In the genomic region with DNA sequence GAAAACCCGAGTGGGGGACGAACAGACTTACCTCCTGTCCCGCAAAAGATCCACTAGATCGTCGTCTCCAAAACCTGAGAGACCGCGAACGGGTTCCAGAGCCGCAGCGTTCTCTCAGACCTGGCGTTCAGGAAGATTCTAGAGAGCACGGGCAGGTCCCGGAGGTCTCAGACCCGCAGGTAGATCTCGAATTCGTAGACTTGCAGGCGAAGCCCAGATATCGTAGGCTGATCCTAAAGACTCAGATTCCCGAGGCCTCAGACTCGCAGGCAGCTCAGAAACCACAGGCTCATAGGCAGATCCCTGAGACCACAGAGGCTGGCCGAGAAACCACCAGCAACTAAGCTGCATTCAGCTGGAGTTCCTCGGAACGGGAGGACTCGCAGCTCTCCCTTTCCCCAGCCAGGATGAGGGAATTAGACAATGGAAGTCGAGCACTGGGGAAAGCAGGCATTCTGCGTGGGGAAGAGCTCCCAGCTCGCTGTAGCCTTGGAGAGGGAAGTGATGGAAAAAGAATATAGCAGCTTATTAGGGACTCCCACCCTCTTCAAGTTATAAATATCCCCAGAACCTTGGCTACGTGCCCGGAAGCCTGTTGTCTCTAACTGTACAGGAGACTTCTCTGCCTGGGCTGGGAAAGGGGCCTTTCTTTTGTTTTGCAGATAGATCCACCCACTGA, we compare ENCODE assay signal across 8 cellular contexts. TPM values are rescaled to one million over a fixed set of nuclear protein-coding genes. Genes with fewer than 3 reads are reported as not detected.
DNase-seq lines count a peak whose midpoint lies in the region; ATAC-seq, FAIRE-seq and TF ChIP-seq lines count a peak whose summit lies in the region.

A gene (minus strand): TSS at position 502 of the 679 bp plus-strand sequence. CDS start 1,831 bp downstream, outside the sequence.

- H3K27ac Mint-ChIP-seq in activated CD4-positive, alpha-beta memory T cell treated with anti-CD3 and anti-CD28 coated beads for 36 hours: peak within 1 kb of the TSS; percentile 98

- no peak for FAIRE-seq in H54 (lab: Jason Lieb, UNC)

- H3K4me3 ChIP-seq in A673 (ENCODE audit: low read depth, low read length, poor library complexity, severe bottlenecking): peak within 1 kb of the TSS; percentile 75
- H3K4me3 ChIP-seq in effector memory CD4-positive, alpha-beta T cell (ENCODE audit: insufficient read depth, low read depth, low read length, poor library complexity, severe bottlenecking): peak within 1 kb of the TSS; percentile 99
- H3K4me3 ChIP-seq in lower lobe of right lung: peak within 1 kb of the TSS; percentile 82

- no peak for TF ChIP-seq CTCF in A673 (conservative IDR thresholded peaks at IDR 0.05; ENCODE audit: low read depth, low read length)
- TF ChIP-seq CTCF in lower lobe of right lung (IDR thresholded peaks at IDR 0.05): no peak

- peaks cover 24% of the 10 kb centered on the region for H3K36me3 ChIP-seq in A673 (ENCODE audit: insufficient read depth, low read length, poor library complexity, severe bottlenecking)
- no peaks in the 10 kb centered on the region for H3K36me3 ChIP-seq in effector memory CD4-positive, alpha-beta T cell (ENCODE audit: control insufficient read depth, insufficient read depth, low read length)
- peaks cover 10% of the 10 kb centered on the region for H3K36me3 ChIP-seq in lower lobe of right lung

- H3K27ac ChIP-seq in A673 (ENCODE audit: low read depth, low read length, poor library complexity, severe bottlenecking) (peak within 1 kb of the TSS; percentile 98), lower lobe of right lung (peak within 1 kb of the TSS; percentile 94)
- peak within 1 kb of the TSS; percentile 89 for H3K27ac ChIP-seq in effector memory CD4-positive, alpha-beta T cell (ENCODE audit: insufficient read depth, low read length, poor library complexity, severe bottlenecking)

- peaks cover 22% of the 10 kb centered on the region for H3K36me3 Mint-ChIP-seq in activated CD4-positive, alpha-beta memory T cell treated with anti-CD3 and anti-CD28 coated beads for 36 hours

- H3K27me3 ChIP-seq in A673 (replicated peaks; ENCODE audit: insufficient read depth, low read depth, low read length, poor library complexity) (no peaks in the 10 kb centered on the region), lower lobe of right lung (ENCODE audit: low read depth) (no peaks in the 10 kb centered on the region)
- no peaks in the 10 kb centered on the region for H3K27me3 ChIP-seq in effector memory CD4-positive, alpha-beta T cell (replicated peaks; ENCODE audit: control insufficient read depth, insufficient read depth, low read length, poor library complexity, severe bottlenecking)

- POLR2A ChIA-PET in A673 (lab: Charles Lee; ENCODE audit: low non-redundant PET): no interaction called here
- POLR2A ChIA-PET in activated CD4-positive, alpha-beta memory T cell treated with anti-CD3 and anti-CD28 coated beads for 36 hours (lab: Charles Lee): interaction anchor here (1.0 to 5.5 kb wide), 2 partner anchors 12 to 24 kb away, joined by 3 to 65 read pairs; a partner anchor contains a TSS

- H3K9me3 ChIP-seq in A673 (ENCODE audit: low read depth, low read length, poor library complexity, severe bottlenecking): peaks cover 9% of the 10 kb centered on the region
- H3K9me3 ChIP-seq in effector memory CD4-positive, alpha-beta T cell (ENCODE audit: control insufficient read depth, low read length): no peaks in the 10 kb centered on the region
- peaks cover 4% of the 10 kb centered on the region for H3K9me3 ChIP-seq in lower lobe of right lung

- H3K4me3 Mint-ChIP-seq in activated CD4-positive, alpha-beta memory T cell treated with anti-CD3 and anti-CD28 coated beads for 36 hours: peak within 1 kb of the TSS; percentile 93

- DNase-seq in A673 (ENCODE audit: low spot score) (peak; percentile 89), H54 (ENCODE audit: insufficient read length, low spot score) (peak; percentile 26), NCI-H446 treated with DMSO at 0.1 percent for 48 hours (lab: John Stamatoyannopoulos, UW) (peak; percentile 69), lower lobe of right lung (peak; percentile 66), cerebellar nuclear complex (lab: John Stamatoyannopoulos, UW) (no peak)
- DNase-seq in activated CD4-positive, alpha-beta memory T cell treated with anti-CD3 and anti-CD28 coated beads for 36 hours: peak; percentile 45
- DNase-seq in effector memory CD4-positive, alpha-beta T cell: peak in 1 of 3 donors; percentile 29
- peak; percentile 13 for DNase-seq in stimulated activated CD8-positive, alpha-beta memory T cell treated with anti-CD3 and anti-CD28 coated beads, Interleukin-12 subunit alpha, Interleukin-12 subunit beta, amount 100 ng/mL, for 1 hour (ENCODE audit: low read depth)

- TF ChIP-seq POLR2A in H54 (IDR thresholded peaks at IDR 0.05; ENCODE audit: low read depth, low read length): no peak

- H3K4me1 Mint-ChIP-seq in activated CD4-positive, alpha-beta memory T cell treated with anti-CD3 and anti-CD28 coated beads for 36 hours (ENCODE audit: low read depth): peaks cover 30% of the 10 kb centered on the region

- intact Hi-C loops in A673 (cut with micrococcal nuclease; ENCODE audit: unreplicated experiment) (no loop called here), lower lobe of right lung (cut with DNase I) (no loop called here)
- intact Hi-C loops in activated CD4-positive, alpha-beta memory T cell treated with anti-CD3 and anti-CD28 coated beads for 36 hours (cut with micrococcal nuclease): loop anchor here (2.0 kb wide), 1 partner anchor 189 kb away; a partner anchor contains a TSS

- H3K4me1 ChIP-seq in A673 (ENCODE audit: insufficient read depth, low read length, poor library complexity, severe bottlenecking) (peaks cover 24% of the 10 kb centered on the region), lower lobe of right lung (peaks cover 50% of the 10 kb centered on the region)
- peaks cover 10% of the 10 kb centered on the region for H3K4me1 ChIP-seq in effector memory CD4-positive, alpha-beta T cell (ENCODE audit: control insufficient read depth, insufficient read depth, low read length, poor library complexity, severe bottlenecking)

- ATAC-seq in lower lobe of right lung: no peak

- BruUV-seq in A673 (replicated peaks; lab: Mats Ljungman, UMichigan): no TSS peak

- no peaks in the 10 kb centered on the region for H3K27me3 Mint-ChIP-seq in activated CD4-positive, alpha-beta memory T cell treated with anti-CD3 and anti-CD28 coated beads for 36 hours

- CTCF ChIA-PET in A673 (lab: Charles Lee): interaction anchor here (0.5 to 1.1 kb wide), 3 partner anchors 15 to 34 kb away, joined by 3 to 10 read pairs (median 6); a partner anchor contains a TSS
- CTCF ChIA-PET in activated CD4-positive, alpha-beta memory T cell treated with anti-CD3 and anti-CD28 coated beads for 36 hours (lab: Charles Lee): no interaction called here

- H3K9me3 Mint-ChIP-seq in activated CD4-positive, alpha-beta memory T cell treated with anti-CD3 and anti-CD28 coated beads for 36 hours: peaks cover 4% of the 10 kb centered on the region

RNA-seq across cellular contexts. Expression of the gene that starts here (rescaled TPM):
- total RNA-seq in A673 (2021) (13.7 and 14.8 TPM in 2 replicates), lower lobe of right lung (11.6 TPM)
- 1 to 10 TPM; 4.6 to 4.8 TPM for total RNA-seq in activated CD4-positive, alpha-beta memory T cell treated with anti-CD3 and anti-CD28 coated beads for 36 hours

Comparison
In these comparisons a context has a peak if more than half of its experiments do, and no peak if none do; other contexts are left out.
1. DNase-seq: peak in A673 (single experiment), H54 (single experiment), NCI-H446 treated with DMSO at 0.1 percent for 48 hours (single experiment), activated CD4-positive, alpha-beta memory T cell treated with anti-CD3 and anti-CD28 coated beads for 36 hours (single experiment), lower lobe of right lung (single experiment) and stimulated activated CD8-positive, alpha-beta memory T cell treated with anti-CD3 and anti-CD28 coated beads, Interleukin-12 subunit alpha, Interleukin-12 subunit beta, amount 100 ng/mL, for 1 hour (single experiment); none in cerebellar nuclear complex (0 of 2).
2. Peak in every context shown above with its lines, with median percentiles within 50 percentile points of each other: H3K27ac ChIP-seq and H3K4me3 ChIP-seq.